Comparison of ENCODE assay signal across 1 cellular context in the genomic region with DNA sequence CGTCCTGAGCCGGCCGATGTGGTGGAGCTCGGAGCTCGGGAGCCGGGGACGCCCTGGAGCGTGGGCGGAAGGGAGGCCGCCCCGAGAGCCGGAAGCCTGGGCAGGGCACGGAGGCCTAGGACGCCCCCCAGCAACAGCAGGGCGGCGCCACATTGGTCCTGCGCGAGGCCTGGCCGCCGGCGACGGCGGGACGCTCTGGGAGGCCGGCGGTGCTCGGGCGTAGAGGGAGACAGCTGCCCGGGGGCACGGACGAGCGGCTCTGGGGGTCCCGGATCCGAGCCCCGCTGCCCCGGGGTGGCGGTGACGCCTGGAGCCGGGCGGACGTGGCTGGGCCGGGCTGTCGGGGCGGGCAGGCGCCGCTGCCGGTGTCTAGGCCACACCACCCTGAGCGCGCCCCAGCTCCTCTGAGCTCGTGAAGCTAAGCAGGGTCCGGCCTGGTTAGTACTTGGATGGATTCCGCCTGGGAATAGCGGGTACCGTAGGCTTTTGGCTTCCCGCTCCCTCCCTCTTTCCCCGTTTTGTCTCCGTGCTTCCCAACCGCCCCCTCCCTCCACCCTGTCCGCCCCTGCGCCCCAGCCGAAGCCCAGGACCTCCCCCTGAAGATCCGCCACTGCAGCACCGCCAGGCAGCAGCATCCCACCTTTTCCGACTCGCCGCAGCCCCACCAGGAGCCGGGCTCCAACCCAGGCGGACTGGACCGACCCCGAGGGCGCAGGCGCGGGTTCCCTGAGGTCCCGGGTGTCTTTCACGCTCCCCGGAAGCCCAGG.
TF ChIP-seq lines count a peak whose summit lies in the region.

No MANE protein-coding gene starts in this region.

TF ChIP-seq in SK-N-SH, 30 proteins besides CTCF, POLR2A, EP300 and RAD21:
- TF ChIP-seq, protein P1, sequence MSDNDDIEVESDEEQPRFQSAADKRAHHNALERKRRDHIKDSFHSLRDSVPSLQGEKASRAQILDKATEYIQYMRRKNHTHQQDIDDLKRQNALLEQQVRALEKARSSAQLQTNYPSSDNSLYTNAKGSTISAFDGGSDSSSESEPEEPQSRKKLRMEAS (IDR thresholded peaks at IDR 0.05; ENCODE audit: low read depth) = peak; percentile 75
- 0 out of 2 replicates have a peak, but pooled peaks have one; percentile 12 for TF ChIP-seq ELF1 (IDR thresholded peaks at IDR 0.05)
- no peak for TF ChIP-seq MEF2A (IDR thresholded peaks at IDR 0.05; ENCODE audit: borderline replicate concordance, low read depth)
- no peak for TF ChIP-seq POLR2AphosphoS5 (IDR thresholded peaks at IDR 0.05; ENCODE audit: low read depth, low read length)
- peak; percentile 78 for TF ChIP-seq GABPA (IDR thresholded peaks at IDR 0.05; ENCODE audit: low read depth)
- no peak for TF ChIP-seq TEAD4 (IDR thresholded peaks at IDR 0.05; ENCODE audit: borderline replicate concordance, insufficient read depth)
- TF ChIP-seq TAF1 (IDR thresholded peaks at IDR 0.05; ENCODE audit: borderline replicate concordance, low read depth, low read length) = 0 out of 2 replicates have a peak, but pooled peaks have one; percentile 23
